ENCODE assay signal across 15 cellular contexts in the genomic region with DNA sequence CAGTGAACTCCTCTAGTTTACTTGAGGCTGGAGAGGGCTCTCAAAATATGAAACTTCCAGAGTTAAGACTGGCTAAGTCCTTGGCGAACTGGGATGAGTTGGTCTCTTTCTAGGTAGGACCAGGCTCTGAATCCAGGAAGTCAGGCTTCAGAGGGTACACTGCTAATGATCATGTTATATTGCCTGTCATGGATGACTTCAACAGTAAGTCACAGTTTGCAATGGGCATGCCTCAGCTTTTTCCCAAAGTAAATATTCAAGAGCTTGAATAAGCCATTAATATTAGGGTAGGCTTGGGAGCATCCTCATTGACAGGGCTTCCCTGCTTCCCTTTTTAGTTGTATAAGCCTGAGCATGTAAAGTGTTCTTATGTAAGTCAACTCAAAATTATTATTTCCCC.
DNase-seq lines count a peak whose midpoint lies in the region; ATAC-seq and TF ChIP-seq lines count a peak whose summit lies in the region.
"Had no signal": no experiment of that assay in that cellular context is flagged by ENCODE, and none has a peak within 500 bp of the region (broad histone marks: within the 10 kb centered on the region; RNA-seq: fewer than 3 reads in every experiment).

No MANE protein-coding gene starts in this region.

- H3K4me3 Mint-ChIP-seq in endothelial cell (ENCODE audit: unreplicated experiment), result no peak overlapping the region
- H3K4me3 Mint-ChIP-seq: CD4-positive, CD25-positive, alpha-beta regulatory T cell; IgD-negative memory B cell had no signal

- no peak overlapping the region for H3K56ac ChIP-seq in IMR-90 (ENCODE audit: extremely low read depth, insufficient read depth, low read length)
- no peak overlapping the region for H3K56ac ChIP-seq in mesendoderm (ENCODE audit: low read length)

- H2BK120ac ChIP-seq in IMR-90 (ENCODE audit: low read depth, low read length) (peak overlapping the region; percentile 43), mesenchymal stem cell (ENCODE audit: low read depth, low read length) (no peak overlapping the region), mesendoderm (ENCODE audit: low read depth, low read length) (no peak overlapping the region)

- H2BK15ac ChIP-seq in IMR-90 (ENCODE audit: low read depth, low read length) (peak overlapping the region; percentile 49; the same call in 1 of the 3 replicates), mesenchymal stem cell (ENCODE audit: low read depth, poor library complexity, severe bottlenecking) (no peak overlapping the region), mesendoderm (replicated peaks; ENCODE audit: low read depth) (no peak overlapping the region)

- H2BK5ac ChIP-seq in IMR-90 (ENCODE audit: low read depth, low read length, poor library complexity, severe bottlenecking) (no peak overlapping the region), mesenchymal stem cell (ENCODE audit: low read depth, low read length, poor library complexity, severe bottlenecking) (no peak overlapping the region), mesendoderm (ENCODE audit: low read length) (no peak overlapping the region)

- TF ChIP-seq CTCF in IMR-90 (conservative IDR thresholded peaks at IDR 0.05; ENCODE audit: low read depth, low read length) (no peak), endothelial cell (IDR thresholded peaks at IDR 0.05; ENCODE audit: unreplicated experiment) (no peak)

- H3K79me2 ChIP-seq in mesendoderm (ENCODE audit: control insufficient read depth, insufficient read depth, low read length), result no peaks in the 10 kb centered on the region

- no peak for TF ChIP-seq POLR2A in IMR-90 (IDR thresholded peaks at IDR 0.05; ENCODE audit: low read depth, low read length)

- CTCF ChIA-PET in IMR-90 (lab: Yijun Ruan, JAX), result interaction anchor here (0.7 kb wide), 1 partner anchor 44 kb away, joined by 3 read pairs; no protein-coding TSS in a partner anchor

- H3K36me3 ChIP-seq in IMR-90 (ENCODE audit: control insufficient read depth, insufficient read depth, low read length), result no peaks in the 10 kb centered on the region
- H3K36me3 ChIP-seq in mesenchymal stem cell (ENCODE audit: control insufficient read depth in 1 of 2, insufficient read depth in 2 of 2, low read depth in 1 of 2, low read length in 2 of 2), result no peaks in the 10 kb centered on the region
- H3K36me3 ChIP-seq in mesendoderm (ENCODE audit: control insufficient read depth, insufficient read depth, low read length), result no peaks in the 10 kb centered on the region

- H3K79me1 ChIP-seq in IMR-90 (ENCODE audit: low read depth in 1 of 2, low read length in 2 of 2), result no peaks in the 10 kb centered on the region
- no peaks in the 10 kb centered on the region for H3K79me1 ChIP-seq in mesenchymal stem cell (replicated peaks; ENCODE audit: low read length, poor library complexity, severe bottlenecking)
- no peaks in the 10 kb centered on the region for H3K79me1 ChIP-seq in mesendoderm (ENCODE audit: low read length)

- H4K91ac ChIP-seq in IMR-90 (ENCODE audit: insufficient read depth, low read depth, low read length), result no peak overlapping the region; the same call in 1 of the 2 replicates
- no peak overlapping the region for H4K91ac ChIP-seq in mesenchymal stem cell (ENCODE audit: low read length)

- in situ Hi-C loops in IMR-90 (cut with MboI; ENCODE audit: low sequenced_read_pairs), result no loop called here

- no peak overlapping the region; the same call in 1 of the 2 replicates for H3K18ac ChIP-seq in IMR-90 (ENCODE audit: low read depth, low read length)
- peak overlapping the region in 1 of 2 experiments; percentile 48 for H3K18ac ChIP-seq in mesenchymal stem cell (ENCODE audit: low read depth in 1 of 2, low read length in 2 of 2)
- no peak overlapping the region for H3K18ac ChIP-seq in mesendoderm (ENCODE audit: low read length)

- H4K20me1 ChIP-seq in IMR-90 (ENCODE audit: insufficient read depth, low read length), result no peaks in the 10 kb centered on the region; the same call in 1 of the 2 replicates

- peak; percentile 3 for DNase-seq in DMS79 (lab: John Stamatoyannopoulos, UW)
- no peak for DNase-seq in IMR-90
- DNase-seq in endothelial cell (ENCODE audit: low spot score), result no peak
- DNase-seq in mesenchymal stem cell, result peak; percentile 2
- no peak for DNase-seq in anterior cingulate cortex (lab: John Stamatoyannopoulos, UW)
- DNase-seq in mesendoderm, result no peak
- DNase-seq: ACHN; Calu3; CD4-positive, CD25-positive, alpha-beta regulatory T cell; NCI-H1436 treated with DMSO at 0.1 percent for 48 hours; NCI-H2081; NCI-H69 had no signal

- H3K9me1 ChIP-seq in IMR-90 (ENCODE audit: insufficient read depth, low read length), result peaks cover 5% of the 10 kb centered on the region; the same call in 1 of the 2 replicates

- peaks cover 26% of the 10 kb centered on the region for H3K4me1 Mint-ChIP-seq in endothelial cell (ENCODE audit: unreplicated experiment)
- H3K4me1 Mint-ChIP-seq: CD4-positive, CD25-positive, alpha-beta regulatory T cell; IgD-negative memory B cell had no signal

- H2BK12ac ChIP-seq in mesenchymal stem cell (ENCODE audit: low read length in 2 of 2), result no peak overlapping the region

- H3K4ac ChIP-seq in IMR-90 (ENCODE audit: low read depth, low read length), result peak overlapping the region; percentile 23
- H3K4ac ChIP-seq in mesenchymal stem cell (ENCODE audit: low read depth in 1 of 2, low read length in 2 of 2), result no peak overlapping the region
- no peak overlapping the region for H3K4ac ChIP-seq in mesendoderm (ENCODE audit: low read depth, low read length)

- POLR2A ChIA-PET in IMR-90 (lab: Charles Lee; ENCODE audit: unreplicated experiment), result no interaction called here

- no peaks in the 10 kb centered on the region for H3K36me3 Mint-ChIP-seq in endothelial cell (ENCODE audit: low read depth, unreplicated experiment)
- H3K36me3 Mint-ChIP-seq: CD4-positive, CD25-positive, alpha-beta regulatory T cell; IgD-negative memory B cell had no signal

- ATAC-seq in IMR-90 (ENCODE audit: low read depth) (no peak), HG03108 (IDR thresholded peaks at IDR 0.05; ENCODE audit: unreplicated experiment) (no peak)
- ATAC-seq: Right ventricle myocardium inferior had no signal

- H3K27ac ChIP-seq in IMR-90 (ENCODE audit: insufficient read depth, low read length) (no peak overlapping the region), mesenchymal stem cell (ENCODE audit: low read length, poor library complexity, severe bottlenecking) (no peak overlapping the region), mesendoderm (ENCODE audit: low read depth, low read length) (no peak overlapping the region)

- TF ChIP-seq RAD21 in IMR-90 (IDR thresholded peaks at IDR 0.05; ENCODE audit: low read length), result no peak

- H3K27me3 Mint-ChIP-seq in endothelial cell (ENCODE audit: unreplicated experiment), result peaks cover 3% of the 10 kb centered on the region

- no TSS peak for BruUV-seq in IMR-90 (replicated peaks; lab: Mats Ljungman, UMichigan)

- no peak overlapping the region for H3K4me2 ChIP-seq in IMR-90 (ENCODE audit: low read depth, low read length)
- no peak overlapping the region for H3K4me2 ChIP-seq in mesenchymal stem cell (ENCODE audit: low read length, poor library complexity, severe bottlenecking)
- no peak overlapping the region for H3K4me2 ChIP-seq in mesendoderm (ENCODE audit: low read length)

- peak overlapping the region; percentile 51; the same call in 1 of the 2 replicates for H2BK20ac ChIP-seq in IMR-90 (ENCODE audit: low read depth, low read length)

- H3K9me3 ChIP-seq in IMR-90 (ENCODE audit: control insufficient read depth, insufficient read depth, low read length), result no peaks in the 10 kb centered on the region
- no peaks in the 10 kb centered on the region for H3K9me3 ChIP-seq in mesenchymal stem cell (ENCODE audit: control insufficient read depth, low read length)

- H3K23ac ChIP-seq in IMR-90 (ENCODE audit: low read depth, low read length) (no peak overlapping the region; the same call in 1 of the 2 replicates), mesenchymal stem cell (ENCODE audit: low read length in 2 of 2) (no peak overlapping the region), mesendoderm (ENCODE audit: low read length) (no peak overlapping the region)

- no peaks in the 10 kb centered on the region for H3K9me3 Mint-ChIP-seq in endothelial cell (ENCODE audit: unreplicated experiment)
- H3K9me3 Mint-ChIP-seq: CD4-positive, CD25-positive, alpha-beta regulatory T cell had no signal

- peaks cover 6% of the 10 kb centered on the region for H3K4me1 ChIP-seq in IMR-90 (ENCODE audit: control insufficient read depth, insufficient read depth, low read length)
- peaks cover 2% of the 10 kb centered on the region for H3K4me1 ChIP-seq in mesenchymal stem cell (ENCODE audit: control insufficient read depth, insufficient read depth, low read depth, low read length)
- no peaks in the 10 kb centered on the region for H3K4me1 ChIP-seq in mesendoderm (ENCODE audit: control insufficient read depth, low read depth, low read length)

- H2AFZ ChIP-seq in IMR-90 (replicated peaks; ENCODE audit: low read length, poor library complexity) (no peak overlapping the region), mesenchymal stem cell (ENCODE audit: low read depth, low read length) (no peak overlapping the region)

- 100% methylated on average over 1 of the region's 1 CpG; no CpG with 5 or more reads in 1 of the 2 experiments for WGBS in IMR-90 (ENCODE audit: extremely low coverage in 2 of 2, insufficient read length in 1 of 2), 2 experiments
- 89% methylated on average over 1 of the region's 1 CpG for WGBS in mesenchymal stem cell
- no CpG with 5 or more reads among the region's 1 CpG for WGBS in mesendoderm (ENCODE audit: extremely low coverage, insufficient coverage, low lambda C conversion rate)

- H3K27ac Mint-ChIP-seq in endothelial cell (ENCODE audit: unreplicated experiment), result peak overlapping the region; percentile 77
- H3K27ac Mint-ChIP-seq: CD4-positive, CD25-positive, alpha-beta regulatory T cell; IgD-negative memory B cell had no signal

- H2AK5ac ChIP-seq in IMR-90 (ENCODE audit: low read depth, low read length), result peak overlapping the region; percentile 46; the same call in 1 of the 2 replicates
- no peak overlapping the region for H2AK5ac ChIP-seq in mesenchymal stem cell (ENCODE audit: low read length, severe bottlenecking)
- no peak overlapping the region for H2AK5ac ChIP-seq in mesendoderm (ENCODE audit: low read length)

- dilution Hi-C loops in IMR-90 (cut with HindIII; ENCODE audit: low sequenced_read_pairs, unreplicated experiment), result no loop called here

- H3K27me3 ChIP-seq in IMR-90 (ENCODE audit: control insufficient read depth, insufficient read depth, low read length), result no peaks in the 10 kb centered on the region
- no peaks in the 10 kb centered on the region for H3K27me3 ChIP-seq in mesenchymal stem cell (ENCODE audit: control insufficient read depth in 1 of 2, insufficient read depth in 1 of 2, low read length in 2 of 2)
- no peaks in the 10 kb centered on the region for H3K27me3 ChIP-seq in mesendoderm (ENCODE audit: insufficient read depth, low read length, poor library complexity)

- H4K5ac ChIP-seq in IMR-90 (ENCODE audit: low read depth, low read length) (no peak overlapping the region), mesendoderm (ENCODE audit: low read length) (no peak overlapping the region)

- no peak overlapping the region for H3K9ac ChIP-seq in IMR-90 (ENCODE audit: low read depth, low read length)
- H3K9ac ChIP-seq in mesenchymal stem cell (ENCODE audit: low read length), result no peak overlapping the region
- no peak overlapping the region for H3K9ac ChIP-seq in mesendoderm (ENCODE audit: low read length)

- no peak overlapping the region for H3K4me3 ChIP-seq in IMR-90 (ENCODE audit: insufficient read depth, low read depth, low read length)
- H3K4me3 ChIP-seq in mesenchymal stem cell (ENCODE audit: insufficient read depth in 1 of 2, low read depth in 1 of 2, low read length in 2 of 2), result no peak overlapping the region
- no peak overlapping the region for H3K4me3 ChIP-seq in mesendoderm (ENCODE audit: low read length)

- intact Hi-C loops in IMR-90 (cut with micrococcal nuclease), result no loop called here

- H3K14ac ChIP-seq in IMR-90 (replicated peaks; ENCODE audit: low read depth, low read length), result peak overlapping the region; percentile 14; the same call in 1 of the 2 replicates
- no peak overlapping the region for H3K14ac ChIP-seq in mesenchymal stem cell (ENCODE audit: low read length in 2 of 2)

- H4K8ac ChIP-seq in IMR-90 (ENCODE audit: low read depth in 2 of 2, low read length in 2 of 2) (0 out of 4 replicates have a peak overlapping the region, but pooled peaks have one; percentile 6 to 42), mesenchymal stem cell (ENCODE audit: low read length) (no peak overlapping the region), mesendoderm (ENCODE audit: low read depth, low read length) (no peak overlapping the region)

- H2AK9ac ChIP-seq in IMR-90 (replicated peaks; ENCODE audit: low read depth, low read length, poor library complexity), result no peak overlapping the region

Comparison
In these comparisons a context has a peak if more than half of its experiments do, and no peak if none do; other contexts are left out.
1. DNase-seq: peak in DMS79 (single experiment) and mesenchymal stem cell (single experiment); none in IMR-90 (single experiment), endothelial cell (single experiment), anterior cingulate cortex (0 of 58) and mesendoderm (single experiment).
2. H4K8ac ChIP-seq: peak in IMR-90 (2 of 2); none in mesenchymal stem cell (single experiment) and mesendoderm (single experiment).